1 cellular context compared by ENCODE assay signal in the genomic region with DNA sequence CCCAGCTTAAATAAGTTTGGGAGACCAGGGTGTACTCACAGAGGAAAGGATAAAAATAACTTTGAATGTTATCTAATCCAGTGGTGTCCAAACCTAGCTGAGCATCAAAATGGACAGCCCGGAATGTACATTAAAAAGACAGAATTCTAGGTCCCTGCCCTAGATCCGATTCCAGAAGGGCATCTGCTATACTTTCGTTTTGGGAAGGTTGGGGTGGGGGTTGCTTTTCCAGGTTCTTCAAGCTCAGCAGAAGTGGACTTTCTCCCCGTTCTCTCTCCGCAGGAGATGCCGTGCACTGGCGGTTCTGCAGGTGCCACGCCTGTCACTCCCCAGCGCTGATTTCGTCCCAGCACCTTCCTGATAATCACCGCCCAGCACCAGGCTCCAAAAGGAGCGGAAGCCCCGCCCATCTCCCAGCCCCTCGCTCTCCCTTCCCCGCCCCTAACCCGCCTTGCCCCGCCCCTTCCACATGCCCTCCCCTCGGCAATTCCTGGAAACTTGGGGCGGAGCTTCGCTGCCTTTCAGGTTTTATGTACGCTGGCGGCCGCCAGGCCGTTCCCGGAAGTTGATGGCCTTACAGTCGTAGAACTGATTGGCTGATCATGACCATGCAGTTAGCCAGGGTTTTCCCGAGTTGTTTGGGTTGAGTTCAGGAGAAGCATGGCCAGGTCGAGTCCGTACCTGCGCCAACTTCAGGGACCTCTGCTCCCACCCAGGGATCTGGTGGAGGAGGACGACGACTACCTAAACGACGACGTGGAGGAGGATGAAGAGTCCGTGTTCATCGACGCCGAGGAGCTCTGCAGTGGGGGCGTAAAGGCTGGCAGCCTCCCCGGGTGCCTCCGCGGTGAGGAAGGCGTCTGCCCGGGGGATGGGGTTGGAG.
A peak's percentile ranks its signal among the peaks of the same experiment; 100 is the strongest.
TF ChIP-seq lines count a peak whose summit lies in the region.

A gene (plus strand): TSS at position 550 of the 883 bp plus-strand sequence. CDS start 111 bp downstream, at position 661.

TF ChIP-seq in HepG2, 621 proteins besides CTCF, POLR2A, EP300 and RAD21 (continued from another document and continues in another):
- TF ChIP-seq ZNF225 (CRISPR knock-in tag; IDR thresholded peaks at IDR 0.05) (0 out of 2 replicates have a peak, but pooled peaks have one; percentile 63), BRCA1 (CRISPR knock-in tag; IDR thresholded peaks at IDR 0.05) (peak; percentile 53; the same call in 1 of the 2 replicates), ZNF253 (CRISPR knock-in tag; IDR thresholded peaks at IDR 0.05; ENCODE audit: borderline replicate concordance) (no peak), HOXA7 (CRISPR knock-in tag; IDR thresholded peaks at IDR 0.05) (no peak), REPIN1 (CRISPR knock-in tag; IDR thresholded peaks at IDR 0.05; ENCODE audit: borderline replicate concordance, low read depth) (0 out of 2 replicates have a peak, but pooled peaks have one; percentile 16), SMAD1 (CRISPR knock-in tag; IDR thresholded peaks at IDR 0.05; ENCODE audit: borderline replicate concordance, low read depth) (peak; percentile 44; the same call in 1 of the 2 replicates), POLR2AphosphoS2 (IDR thresholded peaks at IDR 0.05; ENCODE audit: low read depth, low read length) (no peak), BORCS8-MEF2B (CRISPR knock-in tag; IDR thresholded peaks at IDR 0.05) (peak; percentile 45; the same call in 1 of the 2 replicates), RBAK (CRISPR knock-in tag; IDR thresholded peaks at IDR 0.05) (no peak), YEATS4 (CRISPR knock-in tag; IDR thresholded peaks at IDR 0.05; ENCODE audit: borderline replicate concordance) (peak; percentile 72; the same call in 1 of the 2 replicates), ZNF572 (CRISPR knock-in tag; IDR thresholded peaks at IDR 0.05) (no peak), REL (CRISPR knock-in tag; conservative IDR thresholded peaks at IDR 0.05) (no peak; the same call in 1 of the 2 replicates), ZNF563 (CRISPR knock-in tag; IDR thresholded peaks at IDR 0.05) (peak; percentile 57; the same call in 1 of the 2 replicates), ISX (CRISPR knock-in tag; conservative IDR thresholded peaks at IDR 0.05) (no peak), SYNCRIP (IDR thresholded peaks at IDR 0.05; ENCODE audit: insufficient read depth, low read depth, low read length) (no peak), ZNF670 (CRISPR knock-in tag; IDR thresholded peaks at IDR 0.05; ENCODE audit: borderline replicate concordance) (no peak), MTA3 (CRISPR knock-in tag; IDR thresholded peaks at IDR 0.05) (no peak), ZNF350 (CRISPR knock-in tag; IDR thresholded peaks at IDR 0.05; ENCODE audit: borderline replicate concordance, low read depth) (peak; percentile 53; the same call in 1 of the 2 replicates), GPN1 (CRISPR knock-in tag; IDR thresholded peaks at IDR 0.05; ENCODE audit: borderline replicate concordance) (no peak), KDM1A (CRISPR knock-in tag; IDR thresholded peaks at IDR 0.05) (no peak), MAFF (IDR thresholded peaks at IDR 0.05; ENCODE audit: low read depth, low read length) (no peak), CC2D1A (CRISPR knock-in tag; IDR thresholded peaks at IDR 0.05) (no peak), DR1 (CRISPR knock-in tag; IDR thresholded peaks at IDR 0.05) (no peak), YEATS2 (CRISPR knock-in tag; IDR thresholded peaks at IDR 0.05; ENCODE audit: borderline replicate concordance) (peak; percentile 70; the same call in 1 of the 2 replicates), PHB2 (IDR thresholded peaks at IDR 0.05; ENCODE audit: partially characterized antibody) (no peak), ZBTB1 (CRISPR knock-in tag; IDR thresholded peaks at IDR 0.05; ENCODE audit: borderline replicate concordance) (no peak), ELF4 (CRISPR knock-in tag; IDR thresholded peaks at IDR 0.05; ENCODE audit: borderline replicate concordance) (peak; percentile 78), TBL1XR1 (IDR thresholded peaks at IDR 0.05; ENCODE audit: borderline replicate concordance, low read length, partially characterized antibody) (no peak), SP1 (IDR thresholded peaks at IDR 0.05) (no peak), SP1 (CRISPR knock-in tag; IDR thresholded peaks at IDR 0.05) (peak; percentile 85), CREB1 (IDR thresholded peaks at IDR 0.05) (no peak), CREB1 (CRISPR knock-in tag; IDR thresholded peaks at IDR 0.05) (peak; percentile 73), HMG20B (CRISPR knock-in tag; conservative IDR thresholded peaks at IDR 0.05) (no peak), CBX1 (IDR thresholded peaks at IDR 0.05; ENCODE audit: low read depth) (no peak)
- TF ChIP-seq, protein P1, sequence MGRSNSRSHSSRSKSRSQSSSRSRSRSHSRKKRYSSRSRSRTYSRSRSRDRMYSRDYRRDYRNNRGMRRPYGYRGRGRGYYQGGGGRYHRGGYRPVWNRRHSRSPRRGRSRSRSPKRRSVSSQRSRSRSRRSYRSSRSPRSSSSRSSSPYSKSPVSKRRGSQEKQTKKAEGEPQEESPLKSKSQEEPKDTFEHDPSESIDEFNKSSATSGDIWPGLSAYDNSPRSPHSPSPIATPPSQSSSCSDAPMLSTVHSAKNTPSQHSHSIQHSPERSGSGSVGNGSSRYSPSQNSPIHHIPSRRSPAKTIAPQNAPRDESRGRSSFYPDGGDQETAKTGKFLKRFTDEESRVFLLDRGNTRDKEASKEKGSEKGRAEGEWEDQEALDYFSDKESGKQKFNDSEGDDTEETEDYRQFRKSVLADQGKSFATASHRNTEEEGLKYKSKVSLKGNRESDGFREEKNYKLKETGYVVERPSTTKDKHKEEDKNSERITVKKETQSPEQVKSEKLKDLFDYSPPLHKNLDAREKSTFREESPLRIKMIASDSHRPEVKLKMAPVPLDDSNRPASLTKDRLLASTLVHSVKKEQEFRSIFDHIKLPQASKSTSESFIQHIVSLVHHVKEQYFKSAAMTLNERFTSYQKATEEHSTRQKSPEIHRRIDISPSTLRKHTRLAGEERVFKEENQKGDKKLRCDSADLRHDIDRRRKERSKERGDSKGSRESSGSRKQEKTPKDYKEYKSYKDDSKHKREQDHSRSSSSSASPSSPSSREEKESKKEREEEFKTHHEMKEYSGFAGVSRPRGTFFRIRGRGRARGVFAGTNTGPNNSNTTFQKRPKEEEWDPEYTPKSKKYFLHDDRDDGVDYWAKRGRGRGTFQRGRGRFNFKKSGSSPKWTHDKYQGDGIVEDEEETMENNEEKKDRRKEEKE (IDR thresholded peaks at IDR 0.05) = no peak
- TF ChIP-seq, protein P2, sequence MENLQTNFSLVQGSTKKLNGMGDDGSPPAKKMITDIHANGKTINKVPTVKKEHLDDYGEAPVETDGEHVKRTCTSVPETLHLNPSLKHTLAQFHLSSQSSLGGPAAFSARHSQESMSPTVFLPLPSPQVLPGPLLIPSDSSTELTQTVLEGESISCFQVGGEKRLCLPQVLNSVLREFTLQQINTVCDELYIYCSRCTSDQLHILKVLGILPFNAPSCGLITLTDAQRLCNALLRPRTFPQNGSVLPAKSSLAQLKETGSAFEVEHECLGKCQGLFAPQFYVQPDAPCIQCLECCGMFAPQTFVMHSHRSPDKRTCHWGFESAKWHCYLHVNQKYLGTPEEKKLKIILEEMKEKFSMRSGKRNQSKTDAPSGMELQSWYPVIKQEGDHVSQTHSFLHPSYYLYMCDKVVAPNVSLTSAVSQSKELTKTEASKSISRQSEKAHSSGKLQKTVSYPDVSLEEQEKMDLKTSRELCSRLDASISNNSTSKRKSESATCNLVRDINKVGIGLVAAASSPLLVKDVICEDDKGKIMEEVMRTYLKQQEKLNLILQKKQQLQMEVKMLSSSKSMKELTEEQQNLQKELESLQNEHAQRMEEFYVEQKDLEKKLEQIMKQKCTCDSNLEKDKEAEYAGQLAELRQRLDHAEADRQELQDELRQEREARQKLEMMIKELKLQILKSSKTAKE (CRISPR knock-in tag; IDR thresholded peaks at IDR 0.05; ENCODE audit: borderline replicate concordance) = no peak; the same call in 1 of the 2 replicates
- TF ChIP-seq, protein P3, sequence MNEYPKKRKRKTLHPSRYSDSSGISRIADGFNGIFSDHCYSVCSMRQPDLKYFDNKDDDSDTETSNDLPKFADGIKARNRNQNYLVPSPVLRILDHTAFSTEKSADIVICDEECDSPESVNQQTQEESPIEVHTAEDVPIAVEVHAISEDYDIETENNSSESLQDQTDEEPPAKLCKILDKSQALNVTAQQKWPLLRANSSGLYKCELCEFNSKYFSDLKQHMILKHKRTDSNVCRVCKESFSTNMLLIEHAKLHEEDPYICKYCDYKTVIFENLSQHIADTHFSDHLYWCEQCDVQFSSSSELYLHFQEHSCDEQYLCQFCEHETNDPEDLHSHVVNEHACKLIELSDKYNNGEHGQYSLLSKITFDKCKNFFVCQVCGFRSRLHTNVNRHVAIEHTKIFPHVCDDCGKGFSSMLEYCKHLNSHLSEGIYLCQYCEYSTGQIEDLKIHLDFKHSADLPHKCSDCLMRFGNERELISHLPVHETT (CRISPR knock-in tag; conservative IDR thresholded peaks at IDR 0.05) = no peak
- TF ChIP-seq, protein P4, sequence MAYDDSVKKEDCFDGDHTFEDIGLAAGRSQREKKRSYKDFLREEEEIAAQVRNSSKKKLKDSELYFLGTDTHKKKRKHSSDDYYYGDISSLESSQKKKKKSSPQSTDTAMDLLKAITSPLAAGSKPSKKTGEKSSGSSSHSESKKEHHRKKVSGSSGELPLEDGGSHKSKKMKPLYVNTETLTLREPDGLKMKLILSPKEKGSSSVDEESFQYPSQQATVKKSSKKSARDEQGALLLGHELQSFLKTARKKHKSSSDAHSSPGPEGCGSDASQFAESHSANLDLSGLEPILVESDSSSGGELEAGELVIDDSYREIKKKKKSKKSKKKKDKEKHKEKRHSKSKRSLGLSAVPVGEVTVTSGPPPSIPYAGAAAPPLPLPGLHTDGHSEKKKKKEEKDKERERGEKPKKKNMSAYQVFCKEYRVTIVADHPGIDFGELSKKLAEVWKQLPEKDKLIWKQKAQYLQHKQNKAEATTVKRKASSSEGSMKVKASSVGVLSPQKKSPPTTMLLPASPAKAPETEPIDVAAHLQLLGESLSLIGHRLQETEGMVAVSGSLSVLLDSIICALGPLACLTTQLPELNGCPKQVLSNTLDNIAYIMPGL (CRISPR knock-in tag; IDR thresholded peaks at IDR 0.05; ENCODE audit: borderline replicate concordance in 1 of 2, low read depth in 1 of 2) = peak; percentile 63; a peak in 3 of 4 replicates
- TF ChIP-seq, protein P5, sequence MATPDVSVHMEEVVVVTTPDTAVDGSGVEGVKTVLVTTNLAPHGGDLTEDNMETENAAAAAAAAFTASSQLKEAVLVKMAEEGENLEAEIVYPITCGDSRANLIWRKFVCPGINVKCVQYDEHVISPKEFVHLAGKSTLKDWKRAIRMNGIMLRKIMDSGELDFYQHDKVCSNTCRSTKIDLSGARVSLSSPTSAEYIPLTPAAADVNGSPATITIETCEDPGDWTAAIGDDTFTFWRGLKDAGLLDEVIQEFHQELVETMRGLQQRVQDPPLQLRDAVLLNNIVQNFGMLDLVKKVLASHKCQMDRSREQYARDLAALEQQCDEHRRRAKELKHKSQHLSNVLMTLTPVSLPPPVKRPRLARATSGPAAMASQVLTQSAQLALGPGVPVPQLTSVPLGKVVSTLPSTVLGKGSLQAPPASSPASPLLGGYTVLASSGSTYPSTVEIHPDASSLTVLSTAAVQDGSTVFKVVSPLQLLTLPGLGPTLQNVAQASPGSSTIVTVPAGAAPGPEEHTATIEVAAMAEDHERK (CRISPR knock-in tag; IDR thresholded peaks at IDR 0.05; ENCODE audit: low read depth) = peak; percentile 72; the same call in 1 of the 2 replicates
- TF ChIP-seq, protein P6, sequence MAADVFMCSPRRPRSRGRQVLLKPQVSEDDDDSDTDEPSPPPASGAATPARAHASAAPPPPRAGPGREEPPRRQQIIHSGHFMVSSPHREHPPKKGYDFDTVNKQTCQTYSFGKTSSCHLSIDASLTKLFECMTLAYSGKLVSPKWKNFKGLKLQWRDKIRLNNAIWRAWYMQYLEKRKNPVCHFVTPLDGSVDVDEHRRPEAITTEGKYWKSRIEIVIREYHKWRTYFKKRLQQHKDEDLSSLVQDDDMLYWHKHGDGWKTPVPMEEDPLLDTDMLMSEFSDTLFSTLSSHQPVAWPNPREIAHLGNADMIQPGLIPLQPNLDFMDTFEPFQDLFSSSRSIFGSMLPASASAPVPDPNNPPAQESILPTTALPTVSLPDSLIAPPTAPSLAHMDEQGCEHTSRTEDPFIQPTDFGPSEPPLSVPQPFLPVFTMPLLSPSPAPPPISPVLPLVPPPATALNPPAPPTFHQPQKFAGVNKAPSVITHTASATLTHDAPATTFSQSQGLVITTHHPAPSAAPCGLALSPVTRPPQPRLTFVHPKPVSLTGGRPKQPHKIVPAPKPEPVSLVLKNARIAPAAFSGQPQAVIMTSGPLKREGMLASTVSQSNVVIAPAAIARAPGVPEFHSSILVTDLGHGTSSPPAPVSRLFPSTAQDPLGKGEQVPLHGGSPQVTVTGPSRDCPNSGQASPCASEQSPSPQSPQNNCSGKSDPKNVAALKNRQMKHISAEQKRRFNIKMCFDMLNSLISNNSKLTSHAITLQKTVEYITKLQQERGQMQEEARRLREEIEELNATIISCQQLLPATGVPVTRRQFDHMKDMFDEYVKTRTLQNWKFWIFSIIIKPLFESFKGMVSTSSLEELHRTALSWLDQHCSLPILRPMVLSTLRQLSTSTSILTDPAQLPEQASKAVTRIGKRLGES (CRISPR knock-in tag; IDR thresholded peaks at IDR 0.05; ENCODE audit: borderline replicate concordance) = no peak
- TF ChIP-seq, protein P7, sequence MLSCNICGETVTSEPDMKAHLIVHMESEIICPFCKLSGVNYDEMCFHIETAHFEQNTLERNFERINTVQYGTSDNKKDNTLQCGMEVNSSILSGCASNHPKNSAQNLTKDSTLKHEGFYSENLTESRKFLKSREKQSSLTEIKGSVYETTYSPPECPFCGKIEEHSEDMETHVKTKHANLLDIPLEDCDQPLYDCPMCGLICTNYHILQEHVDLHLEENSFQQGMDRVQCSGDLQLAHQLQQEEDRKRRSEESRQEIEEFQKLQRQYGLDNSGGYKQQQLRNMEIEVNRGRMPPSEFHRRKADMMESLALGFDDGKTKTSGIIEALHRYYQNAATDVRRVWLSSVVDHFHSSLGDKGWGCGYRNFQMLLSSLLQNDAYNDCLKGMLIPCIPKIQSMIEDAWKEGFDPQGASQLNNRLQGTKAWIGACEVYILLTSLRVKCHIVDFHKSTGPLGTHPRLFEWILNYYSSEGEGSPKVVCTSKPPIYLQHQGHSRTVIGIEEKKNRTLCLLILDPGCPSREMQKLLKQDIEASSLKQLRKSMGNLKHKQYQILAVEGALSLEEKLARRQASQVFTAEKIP (CRISPR knock-in tag; IDR thresholded peaks at IDR 0.05; ENCODE audit: borderline replicate concordance) = no peak
- TF ChIP-seq, protein P8, sequence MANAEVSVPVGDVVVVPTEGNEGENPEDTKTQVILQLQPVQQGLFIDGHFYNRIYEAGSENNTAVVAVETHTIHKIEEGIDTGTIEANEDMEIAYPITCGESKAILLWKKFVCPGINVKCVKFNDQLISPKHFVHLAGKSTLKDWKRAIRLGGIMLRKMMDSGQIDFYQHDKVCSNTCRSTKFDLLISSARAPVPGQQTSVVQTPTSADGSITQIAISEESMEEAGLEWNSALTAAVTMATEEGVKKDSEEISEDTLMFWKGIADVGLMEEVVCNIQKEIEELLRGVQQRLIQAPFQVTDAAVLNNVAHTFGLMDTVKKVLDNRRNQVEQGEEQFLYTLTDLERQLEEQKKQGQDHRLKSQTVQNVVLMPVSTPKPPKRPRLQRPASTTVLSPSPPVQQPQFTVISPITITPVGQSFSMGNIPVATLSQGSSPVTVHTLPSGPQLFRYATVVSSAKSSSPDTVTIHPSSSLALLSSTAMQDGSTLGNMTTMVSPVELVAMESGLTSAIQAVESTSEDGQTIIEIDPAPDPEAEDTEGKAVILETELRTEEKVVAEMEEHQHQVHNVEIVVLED (CRISPR knock-in tag; IDR thresholded peaks at IDR 0.05; ENCODE audit: borderline replicate concordance) = peak; percentile 85
